ENCODE assay signal across 11 cellular contexts in genomic region chr3:42500909-42501308, GRCh38. TPM values are rescaled to one million over a fixed set of nuclear protein-coding genes. Genes with fewer than 3 reads are reported as not detected.
A peak's percentile ranks its signal among the peaks of the same experiment; 100 is the strongest.
DNase-seq lines count a peak whose midpoint lies in the region; ATAC-seq and TF ChIP-seq lines count a peak whose summit lies in the region.
"Had no signal": no experiment of that assay in that cellular context is flagged by ENCODE, and none has a peak within 500 bp of the region (broad histone marks: within the 10 kb centered on the region; RNA-seq: fewer than 3 reads in every experiment).

No MANE protein-coding gene starts in this region.

- H3K4me2 ChIP-seq in Karpas-422 (ENCODE audit: low read depth, low read length, poor library complexity, severe bottlenecking) (no peak overlapping the region), GM23248 (ENCODE audit: unreplicated experiment) (no peak overlapping the region)

- no peaks in the 10 kb centered on the region for H3K27me3 ChIP-seq in right atrium auricular region
- H3K27me3 ChIP-seq in Karpas-422 (ENCODE audit: low read length), result no peaks in the 10 kb centered on the region
- peaks cover 57% of the 10 kb centered on the region for H3K27me3 ChIP-seq in GM23248 (replicated peaks; ENCODE audit: insufficient read depth)

- H3K4me3 ChIP-seq in right atrium auricular region (no peak overlapping the region), Karpas-422 (ENCODE audit: low read length) (no peak overlapping the region), GM23248 (no peak overlapping the region)

- H3K9me3 ChIP-seq in right atrium auricular region, result no peaks in the 10 kb centered on the region
- H3K9me3 ChIP-seq in Karpas-422 (ENCODE audit: low read length), result no peaks in the 10 kb centered on the region
- no peaks in the 10 kb centered on the region for H3K9me3 ChIP-seq in GM23248 (ENCODE audit: low read depth)

- DNase-seq in right atrium auricular region (ENCODE audit: low spot score), result peak; percentile 13
- DNase-seq in left cardiac atrium, result no peak
- DNase-seq in activated naive CD8-positive, alpha-beta T cell treated with anti-CD3 and anti-CD28 coated beads, Interleukin-2, amount 10 ng/mL, durations not matched to agents 7 days and 5 days, result no peak
- no peak for DNase-seq in naive B cell
- DNase-seq in ureter (ENCODE audit: low spot score), result peak; percentile 28
- no peak for DNase-seq in Karpas-422
- DNase-seq in activated gamma-delta T cell (lab: John Stamatoyannopoulos, UW), result no peak
- DNase-seq in GM23248, result no peak

- H3K27ac ChIP-seq in right atrium auricular region, result no peak overlapping the region
- no peak overlapping the region for H3K27ac ChIP-seq in Karpas-422 (ENCODE audit: low read length)
- no peak overlapping the region for H3K27ac ChIP-seq in GM23248
- H3K27ac ChIP-seq: HL-60 had no signal

- H3F3A ChIP-seq in GM23248 (ENCODE audit: insufficient read depth), result no peaks in the 10 kb centered on the region

- no peaks in the 10 kb centered on the region for H3K36me3 Mint-ChIP-seq in activated naive CD8-positive, alpha-beta T cell treated with anti-CD3 and anti-CD28 coated beads, Interleukin-2, amount 10 ng/mL, durations not matched to agents 7 days and 5 days
- no peaks in the 10 kb centered on the region for H3K36me3 Mint-ChIP-seq in naive B cell

- no peak for TF ChIP-seq CTCF in right atrium auricular region (IDR thresholded peaks at IDR 0.05)

- no peaks in the 10 kb centered on the region for H3K9me3 Mint-ChIP-seq in activated naive CD8-positive, alpha-beta T cell treated with anti-CD3 and anti-CD28 coated beads, Interleukin-2, amount 10 ng/mL, durations not matched to agents 7 days and 5 days
- H3K9me3 Mint-ChIP-seq in naive B cell, result peaks cover 0 to 1% (median 0%) of the 10 kb centered on the region in 7 donors

- 14 to 33% methylated on average over 1 to 4 of the region's 4 CpGs for WGBS in GM23248 (ENCODE audit: low coverage in 1 of 2, low lambda C conversion rate in 2 of 2, missing lambda C conversion rate in 2 of 2), 2 experiments

- H3K4me1 Mint-ChIP-seq in activated naive CD8-positive, alpha-beta T cell treated with anti-CD3 and anti-CD28 coated beads, Interleukin-2, amount 10 ng/mL, durations not matched to agents 7 days and 5 days, result peaks cover 30% of the 10 kb centered on the region
- peaks cover 14 to 25% (median 23%) of the 10 kb centered on the region in 3 donors for H3K4me1 Mint-ChIP-seq in naive B cell

- H3K4me1 ChIP-seq in right atrium auricular region (peaks cover 0 to 23% of the 10 kb centered on the region in 2 donors), Karpas-422 (ENCODE audit: low read length) (peaks cover 14% of the 10 kb centered on the region), GM23248 (ENCODE audit: insufficient read depth) (no peaks in the 10 kb centered on the region)

- H2AFZ ChIP-seq in Karpas-422 (ENCODE audit: low read length), result no peak overlapping the region
- no peak overlapping the region for H2AFZ ChIP-seq in GM23248

- H3K27me3 Mint-ChIP-seq in activated naive CD8-positive, alpha-beta T cell treated with anti-CD3 and anti-CD28 coated beads, Interleukin-2, amount 10 ng/mL, durations not matched to agents 7 days and 5 days, result peaks cover 42% of the 10 kb centered on the region
- peaks cover 24 to 53% (median 45%) of the 10 kb centered on the region in 3 donors for H3K27me3 Mint-ChIP-seq in naive B cell

- H4K20me1 ChIP-seq in Karpas-422 (ENCODE audit: insufficient read depth, low read depth, low read length) (no peaks in the 10 kb centered on the region), GM23248 (ENCODE audit: insufficient read depth) (no peaks in the 10 kb centered on the region)

- POLR2A ChIA-PET in activated naive CD8-positive, alpha-beta T cell treated with anti-CD3 and anti-CD28 coated beads, Interleukin-2, amount 10 ng/mL, durations not matched to agents 7 days and 5 days (lab: Charles Lee), result interaction anchor here (1.9 to 2.2 kb wide), 2 partner anchors 33 to 36 kb away, joined by 11 read pairs; no protein-coding TSS in a partner anchor

- no peak for ATAC-seq in left cardiac atrium
- no peak for ATAC-seq in activated naive CD8-positive, alpha-beta T cell treated with anti-CD3 and anti-CD28 coated beads, Interleukin-2, amount 10 ng/mL, durations not matched to agents 7 days and 5 days (ENCODE audit: low read depth)
- no peak for ATAC-seq in naive B cell (ENCODE audit: low read depth in 2 of 2)

- intact Hi-C loops in left cardiac atrium (cut with DNase I), result loop anchor here (2.0 to 5.0 kb wide), 2 partner anchors 36 to 38 kb away; no protein-coding TSS in a partner anchor

- in situ Hi-C loops in GM23248 (cut with MboI), result no loop called here

- no peak overlapping the region for H3K27ac Mint-ChIP-seq in activated naive CD8-positive, alpha-beta T cell treated with anti-CD3 and anti-CD28 coated beads, Interleukin-2, amount 10 ng/mL, durations not matched to agents 7 days and 5 days
- H3K27ac Mint-ChIP-seq in naive B cell, result peak overlapping the region in 1 of 6 donors; percentile 5

- H3K9me2 ChIP-seq in Karpas-422 (replicated peaks; ENCODE audit: insufficient read depth, low read length) (no peaks in the 10 kb centered on the region), GM23248 (ENCODE audit: insufficient read depth) (no peaks in the 10 kb centered on the region)

- H3K4me3 Mint-ChIP-seq in activated naive CD8-positive, alpha-beta T cell treated with anti-CD3 and anti-CD28 coated beads, Interleukin-2, amount 10 ng/mL, durations not matched to agents 7 days and 5 days, result peak overlapping the region; percentile 44
- peak overlapping the region in 7 of 8 donors; percentile 42 to 95 (median 83) for H3K4me3 Mint-ChIP-seq in naive B cell

- H3K36me3 ChIP-seq in right atrium auricular region (no peaks in the 10 kb centered on the region), Karpas-422 (ENCODE audit: insufficient read depth, low read length) (no peaks in the 10 kb centered on the region), GM23248 (ENCODE audit: low read depth) (no peaks in the 10 kb centered on the region)

- no peaks in the 10 kb centered on the region for H3K79me2 ChIP-seq in Karpas-422 (ENCODE audit: low read length)
- no peaks in the 10 kb centered on the region for H3K79me2 ChIP-seq in GM23248 (ENCODE audit: insufficient read depth)

- H3K9ac ChIP-seq in Karpas-422 (ENCODE audit: low read length), result no peak overlapping the region
- no peak overlapping the region for H3K9ac ChIP-seq in GM23248

RNA-seq across cellular contexts. Expression of gene VIPR1, which starts 1.5 kb away (rescaled TPM):
- 10 to 100 TPM in 1 of 2 donors, 1 to 10 TPM in 1; 6.2 to 21.0 TPM for total RNA-seq in right atrium auricular region
- total RNA-seq in left cardiac atrium, result 1 to 10 TPM; 4.9 to 5.9 TPM
- 10 to 100 TPM; 22.3 to 26.9 TPM for total RNA-seq in activated naive CD8-positive, alpha-beta T cell treated with anti-CD3 and anti-CD28 coated beads, Interleukin-2, amount 10 ng/mL, durations not matched to agents 7 days and 5 days
- polyA plus RNA-seq in naive B cell (ENCODE audit: low read depth in 6 of 6), result 1 to 10 TPM in 2 of 6 donors, under 1 TPM in 3, not detected in 1; 0.57 to 3.0 (median 0.69) TPM
- total RNA-seq in ureter, result 72.7 TPM
- total RNA-seq in Karpas-422 (2014; rRNA removed; shearing (Covaris generic); ENCODE audit: low replicate concordance), result 0.41 and 2.5 TPM in 2 replicates
- not detected in 2 replicates for total RNA-seq in GM23248 (2014; rRNA removed; shearing (Covaris generic))
- polyA plus RNA-seq in GM23248 (2016; fragmentation: Nextera tagmentation; extraction: Ambion mirVana), result not detected in 2 replicates
- total RNA-seq: epithelial cell of proximal tubule had no signal
- polyA plus RNA-seq: BJ had no signal

Comparison
In these comparisons a context has a peak if more than half of its experiments do, and no peak if none do; other contexts are left out.
1. DNase-seq: peak in right atrium auricular region (single experiment) and ureter (single experiment); none in left cardiac atrium (single experiment), activated naive CD8-positive, alpha-beta T cell treated with anti-CD3 and anti-CD28 coated beads, Interleukin-2, amount 10 ng/mL, durations not matched to agents 7 days and 5 days (single experiment), naive B cell (single experiment), Karpas-422 (single experiment), activated gamma-delta T cell (single experiment) and GM23248 (single experiment).